Comparison of ENCODE assay signal across 12 cellular contexts in genomic region chr14:58656671-58657411, GRCh38.
"Had no signal": no experiment of that assay in that cellular context is flagged by ENCODE, and none has a peak within 500 bp of the region (broad histone marks: within the 10 kb centered on the region; RNA-seq: fewer than 3 reads in every experiment).

No MANE protein-coding gene starts in this region.

- DNase-seq: activated CD4-positive, alpha-beta T cell treated with anti-CD3 and anti-CD28 coated beads, Interleukin-2, amount 10 ng/mL, durations not matched to agents 24 days and 14 days; activated CD4-positive, CD25-positive, alpha-beta regulatory T cell; activated CD8-positive, alpha-beta memory T cell treated with anti-CD3 and anti-CD28 coated beads, Interleukin-2, amount 50 U/mL, for 48 hours; activated gamma-delta T cell; activated T-cell treated with anti-CD3 and anti-CD28 coated beads, Interleukin-2, amount 50 U/mL, for 72 hours; effector CD4-positive, alpha-beta T cell; islet precursor cell; naive B cell; sigmoid colon; stimulated activated CD4-positive, alpha-beta T cell treated with anti-CD3 and anti-CD28 coated beads, Interleukin-1b, Interleukin-23, amount 100 ng/mL, for 48 hours; stimulated activated naive CD8-positive, alpha-beta T cell treated with anti-CD3 and anti-CD28 coated beads, Interleukin-15, amount 100 ng/mL, for 72 hours; upper lobe of left lung had no signal
